Comparison of ENCODE assay signal across 16 cellular contexts in genomic region chr10:43354879-43355380, GRCh38. TPM values are rescaled to one million over a fixed set of nuclear protein-coding genes. Genes with fewer than 3 reads are reported as not detected.
DNase-seq lines count a peak whose midpoint lies in the region; ATAC-seq, FAIRE-seq and TF ChIP-seq lines count a peak whose summit lies in the region.
"Had no signal": no experiment of that assay in that cellular context is flagged by ENCODE, and none has a peak within 500 bp of the region (broad histone marks: within the 10 kb centered on the region; RNA-seq: fewer than 3 reads in every experiment).

No MANE protein-coding gene starts in this region.

- H3K9me3 ChIP-seq in HUES48 (ENCODE audit: control insufficient read depth, insufficient read depth, low read length) (no peaks in the 10 kb centered on the region), K562 (replicated peaks; ENCODE audit: control insufficient read depth, insufficient read depth, low read depth, low read length) (no peaks in the 10 kb centered on the region), neural progenitor cell (ENCODE audit: low read depth) (no peaks in the 10 kb centered on the region), upper lobe of right lung (no peaks in the 10 kb centered on the region)

- H3K4me3 ChIP-seq in H7 (ENCODE audit: insufficient read depth, low read depth, low read length) = no peak overlapping the region
- no peak overlapping the region for H3K4me3 ChIP-seq in HUES48 (ENCODE audit: low read depth, low read length)
- no peak overlapping the region for H3K4me3 ChIP-seq in K562
- no peak overlapping the region for H3K4me3 ChIP-seq in neural progenitor cell
- H3K4me3 ChIP-seq in upper lobe of right lung = no peak overlapping the region
- H3K4me3 ChIP-seq: GM23248, SK-N-MC had no signal

- H3K27me3 ChIP-seq in H7 (ENCODE audit: control insufficient read depth, insufficient read depth, low read length) = no peaks in the 10 kb centered on the region
- H3K27me3 ChIP-seq in HUES48 (ENCODE audit: control insufficient read depth, insufficient read depth, low read length) = no peaks in the 10 kb centered on the region
- peaks cover 9 to 10% of the 10 kb centered on the region in 2 experiments; a peak in 4 of 5 replicates for H3K27me3 ChIP-seq in K562 (ENCODE audit: control insufficient read depth in 2 of 2, insufficient read depth in 2 of 2, low read length in 2 of 2)
- no peaks in the 10 kb centered on the region for H3K27me3 ChIP-seq in neural progenitor cell
- no peaks in the 10 kb centered on the region for H3K27me3 ChIP-seq in upper lobe of right lung

- H3K36me3 ChIP-seq in H7 (replicated peaks; ENCODE audit: control insufficient read depth, insufficient read depth, low read length) (no peaks in the 10 kb centered on the region), HUES48 (ENCODE audit: control insufficient read depth, insufficient read depth, low read length) (no peaks in the 10 kb centered on the region), K562 (ENCODE audit: control insufficient read depth, insufficient read depth, low read length) (no peaks in the 10 kb centered on the region), neural progenitor cell (no peaks in the 10 kb centered on the region), upper lobe of right lung (no peaks in the 10 kb centered on the region)

- H3K79me2 ChIP-seq in K562 (ENCODE audit: control insufficient read depth, insufficient read depth, low read length) (no peaks in the 10 kb centered on the region), neural progenitor cell (ENCODE audit: low read depth) (no peaks in the 10 kb centered on the region)

- H3F3A ChIP-seq in neural progenitor cell (ENCODE audit: low read depth) = peaks cover 20% of the 10 kb centered on the region

- no peaks in the 10 kb centered on the region for H4K20me1 ChIP-seq in K562 (replicated peaks; ENCODE audit: control insufficient read depth, insufficient read depth, low read length)
- peaks cover 2% of the 10 kb centered on the region for H4K20me1 ChIP-seq in neural progenitor cell (ENCODE audit: low read depth)

- no peaks in the 10 kb centered on the region for H3K9me1 ChIP-seq in K562 (ENCODE audit: control insufficient read depth, insufficient read depth, low read length)

- H3K4me2 ChIP-seq in K562 (ENCODE audit: insufficient read depth, low read length) (no peak overlapping the region), neural progenitor cell (peak overlapping the region; percentile 17)

- TF ChIP-seq CTCF in K562 (IDR thresholded peaks at IDR 0.05 in 2 of 3, conservative IDR thresholded peaks at IDR 0.05 in 1 of 3; ENCODE audit: insufficient read depth in 2 of 3, low read depth in 1 of 3, low read length in 3 of 3) (no peak), neural progenitor cell (IDR thresholded peaks at IDR 0.05) (no peak), upper lobe of right lung (IDR thresholded peaks at IDR 0.05) (no peak)

- intact Hi-C loops in K562 (cut with micrococcal nuclease) (no loop called here), upper lobe of right lung (cut with DNase I) (no loop called here)

- CTCF ChIA-PET in K562 (lab: Yijun Ruan, JAX; ENCODE audit: low intra/inter-chr PET ratio) = interaction anchor here (0.7 kb wide), 1 partner anchor 83 kb away, joined by 6 read pairs; no protein-coding TSS in a partner anchor

- H3K4me1 Mint-ChIP-seq in neural progenitor cell = peaks cover 19% of the 10 kb centered on the region

- no TSS peak for BruUV-seq in K562 (replicated peaks; lab: Mats Ljungman, UMichigan)

- FAIRE-seq in K562 (lab: Jason Lieb, UNC) (peak; percentile 51), urothelium cell line (lab: Jason Lieb, UNC) (no peak)

- POLR2A ChIA-PET in K562 (lab: Yijun Ruan, JAX) = interaction anchor here (0.6 to 1.1 kb wide), 5 partner anchors 14 to 77 kb away, joined by 3 to 4 read pairs (median 4); no protein-coding TSS in a partner anchor

- H3K36me3 Mint-ChIP-seq in neural progenitor cell = no peaks in the 10 kb centered on the region

- WGBS in K562 (ENCODE audit: insufficient coverage, low coverage, missing lambda C conversion rate) = 0% methylated on average over 2 of the region's 2 CpGs

- DNase-seq in H7 = peak; percentile 22
- DNase-seq in K562 (ENCODE audit: extremely low read depth in 1 of 4, low spot score in 3 of 4) = no peak
- DNase-seq in neural progenitor cell (ENCODE audit: low spot score) = peak; percentile 57
- DNase-seq in urothelium cell line (ENCODE audit: low spot score) = no peak
- DNase-seq in upper lobe of right lung = no peak
- DNase-seq in NCI-H1105 treated with DMSO at 0.1 percent for 48 hours (lab: John Stamatoyannopoulos, UW) = no peak
- DNase-seq: GM23248, IMR-90, NCI-H1436, NCI-H2081, NCI-H524 had no signal

- no peak overlapping the region for H2AFZ ChIP-seq in K562 (ENCODE audit: low read depth, low read length)
- no peak overlapping the region for H2AFZ ChIP-seq in neural progenitor cell (replicated peaks)
- H2AFZ ChIP-seq: GM23248 had no signal

- H3K27ac ChIP-seq in HUES48 (ENCODE audit: low read depth, low read length) (peak overlapping the region; percentile 64), K562 (ENCODE audit: extremely low read depth, low read depth, low read length) (no peak overlapping the region), neural progenitor cell (no peak overlapping the region), upper lobe of right lung (no peak overlapping the region)
- H3K27ac ChIP-seq: GM23248, SK-N-MC had no signal

- peak; percentile 25; the same call in 2 of the 3 replicates for ATAC-seq in K562
- ATAC-seq in upper lobe of right lung = no peak

- in situ Hi-C loops in K562 (cut with MboI) = no loop called here

- H3K4me3 Mint-ChIP-seq in neural progenitor cell = no peak overlapping the region

- TF ChIP-seq POLR2A in K562 (conservative IDR thresholded peaks at IDR 0.05) = no peak

- H3K4me1 ChIP-seq in HUES48 (ENCODE audit: control insufficient read depth, insufficient read depth, low read length) (peaks cover 18% of the 10 kb centered on the region), K562 (replicated peaks in 1 of 2; ENCODE audit: control insufficient read depth in 2 of 2, insufficient read depth in 2 of 2, low read length in 2 of 2) (peaks cover 10 to 28% of the 10 kb centered on the region in 2 experiments), neural progenitor cell (peaks cover 18% of the 10 kb centered on the region), upper lobe of right lung (no peaks in the 10 kb centered on the region)

- H3K27ac Mint-ChIP-seq in neural progenitor cell = no peak overlapping the region

- H3K27me3 Mint-ChIP-seq in neural progenitor cell (ENCODE audit: insufficient read depth, low read depth) = peaks cover 6% of the 10 kb centered on the region

- no peak for TF ChIP-seq EP300 in K562 (IDR thresholded peaks at IDR 0.05; ENCODE audit: low read length)

- no peak for TF ChIP-seq RAD21 in K562 (CRISPR knock-in tag; conservative IDR thresholded peaks at IDR 0.05 in 1 of 2, IDR thresholded peaks at IDR 0.05 in 1 of 2)

- no peaks in the 10 kb centered on the region for H3K9me3 Mint-ChIP-seq in neural progenitor cell

- no peak overlapping the region for H3K9ac ChIP-seq in HUES48 (ENCODE audit: low read depth, low read length)
- no peak overlapping the region for H3K9ac ChIP-seq in K562 (ENCODE audit: insufficient read depth in 1 of 2, low read depth in 2 of 2, low read length in 2 of 2)
- no peak overlapping the region for H3K9ac ChIP-seq in neural progenitor cell
- H3K9ac ChIP-seq: GM23248 had no signal

TF ChIP-seq in K562, 482 proteins besides CTCF, POLR2A, EP300 and RAD21 (continues in another document):
- no peak for TF ChIP-seq U2AF1 (optimal IDR thresholded peaks at IDR 0.05; ENCODE audit: low read depth, low read length)

RNA-seq across cellular contexts. Expression of gene FXYD4, which starts 16.5 kb away (rescaled TPM):
- total RNA-seq in H7 (2014; rRNA removed; shearing (Covaris generic)) = not detected in 2 replicates
- total RNA-seq in K562 (2011; cell fraction: chromatin; rRNA removed; ENCODE audit: low replicate concordance) = not detected in 2 replicates
- not detected in 2 replicates for total RNA-seq in K562 (2011; cell fraction: nucleolus; rRNA removed)
- not detected in 2 replicates for total RNA-seq in K562 (2011; cell fraction: nucleoplasm; rRNA removed)
- not detected in 2 replicates for total RNA-seq in K562 (2014; rRNA removed)
- not detected in 2 replicates for total RNA-seq in K562 (2014; rRNA removed; fragmentation: Illumina TruSeq; extraction: Trizol)
- total RNA-seq in K562 (2015; rRNA removed; fragmentation: Illumina TruSeq; extraction: Trizol) = not detected in 2 replicates
- total RNA-seq in K562 (2021) = not detected in 2 replicates
- polyA plus RNA-seq in K562 (2011; rRNA removed) = not detected in 2 replicates
- polyA plus RNA-seq in K562 (2011; cell fraction: cytosol; rRNA removed) = 0.07 TPM in 1 of 2 replicates, not detected in the other
- not detected in 2 replicates for polyA plus RNA-seq in K562 (2011; cell fraction: nucleus; rRNA removed)
- polyA plus RNA-seq in K562 (2012) = 0.37 TPM in 1 of 2 replicates, not detected in the other
- polyA plus RNA-seq in K562 (2014; fragmentation: Illumina TruSeq; extraction: Trizol) = not detected in 2 replicates
- polyA plus RNA-seq in K562 (2014; fragmentation: Nextera tagmentation; extraction: Ambion mirVana) = not detected
- polyA plus RNA-seq in K562 (2014; rRNA removed) = 0.94 TPM in 1 of 2 replicates, not detected in the other
- not detected in 2 replicates for polyA minus RNA-seq in K562 (2011; rRNA and poly(A)+ RNA removed)
- polyA minus RNA-seq in K562 (2011; cell fraction: cytosol; rRNA and poly(A)+ RNA removed) = not detected in 2 replicates
- not detected in 2 replicates for polyA minus RNA-seq in K562 (2011; cell fraction: nucleus; rRNA and poly(A)+ RNA removed)
- not detected in 2 replicates for total RNA-seq in neural progenitor cell (ENCODE audit: low replicate concordance)
- 1.1 TPM for total RNA-seq in upper lobe of right lung
- total RNA-seq: GM23248, IMR-90, OCI-LY7 had no signal
- polyA plus RNA-seq: AG04450, BJ, GM23248, IMR-90 had no signal

RNA-seq across cellular contexts. Expression of gene HNRNPF, which starts 54.1 kb away (rescaled TPM):
- 328 and 342 TPM in 2 replicates for total RNA-seq in H7 (2014; rRNA removed; shearing (Covaris generic))
- total RNA-seq in K562 (2011; cell fraction: chromatin; rRNA removed; ENCODE audit: low replicate concordance) = 85.6 and 109 TPM in 2 replicates
- 72.0 and 75.3 TPM in 2 replicates for total RNA-seq in K562 (2011; cell fraction: nucleolus; rRNA removed)
- total RNA-seq in K562 (2011; cell fraction: nucleoplasm; rRNA removed) = 72.8 and 78.1 TPM in 2 replicates
- total RNA-seq in K562 (2014; rRNA removed) (475 and 482 TPM in 2 replicates), K562 (2014; rRNA removed; fragmentation: Illumina TruSeq; extraction: Trizol) (350 and 367 TPM in 2 replicates), K562 (2015; rRNA removed; fragmentation: Illumina TruSeq; extraction: Trizol) (425 and 438 TPM in 2 replicates), K562 (2021) (436 and 489 TPM in 2 replicates), neural progenitor cell (ENCODE audit: low replicate concordance) (175 and 180 TPM in 2 replicates), upper lobe of right lung (183 TPM)
- polyA plus RNA-seq in K562 (2011; rRNA removed) (331 and 341 TPM in 2 replicates), K562 (2014; fragmentation: Illumina TruSeq; extraction: Trizol) (450 and 461 TPM in 2 replicates), K562 (2014; fragmentation: Nextera tagmentation; extraction: Ambion mirVana) (100 to 1,000 TPM; 192 to 289 TPM), K562 (2014; rRNA removed) (390 and 416 TPM in 2 replicates)
- polyA plus RNA-seq in K562 (2011; cell fraction: cytosol; rRNA removed) = 281 and 294 TPM in 2 replicates
- 122 and 160 TPM in 2 replicates for polyA plus RNA-seq in K562 (2011; cell fraction: nucleus; rRNA removed)
- polyA plus RNA-seq in K562 (2012) = 322 and 499 TPM in 2 replicates
- 441 and 450 TPM in 2 replicates for polyA minus RNA-seq in K562 (2011; rRNA and poly(A)+ RNA removed)
- polyA minus RNA-seq in K562 (2011; cell fraction: cytosol; rRNA and poly(A)+ RNA removed) = 190 and 194 TPM in 2 replicates
- polyA minus RNA-seq in K562 (2011; cell fraction: nucleus; rRNA and poly(A)+ RNA removed) = 39.4 and 62.3 TPM in 2 replicates

Comparison
In these comparisons a context has a peak if more than half of its experiments do, and no peak if none do; other contexts are left out.
1. DNase-seq: peak in H7 (single experiment) and neural progenitor cell (single experiment); none in K562 (0 of 4), urothelium cell line (single experiment), upper lobe of right lung (single experiment) and NCI-H1105 treated with DMSO at 0.1 percent for 48 hours (single experiment).